ENCODE assay signal across 19 cellular contexts in the genomic region with DNA sequence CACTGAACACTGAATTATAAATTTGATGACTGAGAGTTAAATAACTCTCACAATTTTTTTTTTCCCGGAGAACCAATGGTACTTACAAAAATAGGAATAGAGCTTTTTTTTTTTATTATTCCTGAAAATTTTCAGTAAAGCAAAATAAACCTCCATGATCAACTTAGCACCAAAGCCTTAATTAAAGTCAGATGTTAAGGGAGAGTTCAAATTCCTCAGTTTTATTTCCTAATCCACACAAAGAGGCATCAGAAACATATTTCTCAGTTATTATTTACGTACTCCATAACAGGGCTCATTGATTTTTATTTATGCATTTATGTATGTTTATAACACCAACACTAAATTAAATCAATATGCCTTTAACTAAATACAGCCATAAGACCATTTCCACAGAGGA. TPM values are rescaled to one million over a fixed set of nuclear protein-coding genes. Genes with fewer than 3 reads are reported as not detected.
DNase-seq lines count a peak whose midpoint lies in the region; ATAC-seq, FAIRE-seq and TF ChIP-seq lines count a peak whose summit lies in the region.
"Had no signal": no experiment of that assay in that cellular context is flagged by ENCODE, and none has a peak within 500 bp of the region (broad histone marks: within the 10 kb centered on the region; RNA-seq: fewer than 3 reads in every experiment).

No MANE protein-coding gene starts in this region.

- CTCF ChIA-PET in SK-N-SH (lab: Yijun Ruan, JAX) = interaction anchor here (1.6 kb wide), 1 partner anchor 24 kb away, joined by 3 read pairs; no protein-coding TSS in a partner anchor

- FAIRE-seq in islet of Langerhans (lab: Jason Lieb, UNC) (peak; percentile 62), pancreas (lab: Jason Lieb, UNC) (no peak)
- FAIRE-seq: GM18507 had no signal

- H3K36me3 ChIP-seq in SK-N-SH (replicated peaks in 1 of 2; ENCODE audit: control insufficient read depth in 1 of 2, insufficient read depth in 2 of 2, low read length in 1 of 2) = peaks cover 0 to under 1% of the 10 kb centered on the region in 2 experiments
- no peaks in the 10 kb centered on the region for H3K36me3 ChIP-seq in H7 (replicated peaks; ENCODE audit: control insufficient read depth, insufficient read depth, low read length)
- no peaks in the 10 kb centered on the region for H3K36me3 ChIP-seq in pancreas
- H3K36me3 ChIP-seq: BLaER1 had no signal

- H3K79me2 ChIP-seq in SK-N-SH (ENCODE audit: insufficient read depth) = no peaks in the 10 kb centered on the region

- no peak for TF ChIP-seq EP300 in SK-N-SH (IDR thresholded peaks at IDR 0.05; ENCODE audit: borderline replicate concordance in 1 of 2, low read depth in 1 of 2, low read length in 1 of 2)

- TF ChIP-seq RAD21 in SK-N-SH (IDR thresholded peaks at IDR 0.05; ENCODE audit: low read length) = no peak

- H3K4me3 ChIP-seq in SK-N-SH (ENCODE audit: low read depth in 2 of 2, low read length in 1 of 2) = no peak overlapping the region
- H3K4me3 ChIP-seq in H7 (ENCODE audit: insufficient read depth, low read depth, low read length) = no peak overlapping the region
- no peak overlapping the region for H3K4me3 ChIP-seq in pancreas
- H3K4me3 ChIP-seq: BLaER1, GM23338 had no signal

- 58% methylated on average over 2 of the region's 2 CpGs for WGBS in SK-N-SH (ENCODE audit: low lambda C conversion rate)
- 50 to 57% methylated on average over 2 of the region's 2 CpGs for WGBS in pancreas, 2 donors

- H3K27me3 ChIP-seq in SK-N-SH (ENCODE audit: insufficient read depth) = no peaks in the 10 kb centered on the region
- H3K27me3 ChIP-seq in H7 (ENCODE audit: control insufficient read depth, insufficient read depth, low read length) = no peaks in the 10 kb centered on the region
- H3K27me3 ChIP-seq in pancreas = no peaks in the 10 kb centered on the region
- H3K27me3 ChIP-seq: BLaER1 had no signal

- no peaks in the 10 kb centered on the region for H3K9me2 ChIP-seq in SK-N-SH

- TF ChIP-seq CTCF in SK-N-SH (IDR thresholded peaks at IDR 0.05) (no peak), pancreas (IDR thresholded peaks at IDR 0.05) (no peak), GM13977 (IDR thresholded peaks at IDR 0.05; ENCODE audit: extremely low read depth, insufficient read depth, missing control alignments) (no peak)

- H4K20me1 ChIP-seq in SK-N-SH (ENCODE audit: insufficient read depth) = no peaks in the 10 kb centered on the region
- H4K20me1 ChIP-seq: BLaER1 had no signal

- intact Hi-C loops in pancreas (cut with DNase I) = no loop called here

- DNase-seq in SK-N-SH (no peak), fibroblast of gingiva (ENCODE audit: low read depth) (peak; percentile 69), H7 (no peak), pancreas (no peak), GM13977 (ENCODE audit: low spot score) (no peak), Kasumi-1 (lab: John Stamatoyannopoulos, UW) (no peak)
- DNase-seq: AML-193; Caco-2; CD8-positive, alpha-beta memory T cell; DND-41; GDM1; H9 had no signal

- H3K27ac ChIP-seq in SK-N-SH (ENCODE audit: low read depth in 2 of 2, low read length in 1 of 2) (no peak overlapping the region), pancreas (no peak overlapping the region)
- H3K27ac ChIP-seq: 22Rv1, BLaER1 had no signal

- no peak overlapping the region for H3K4me2 ChIP-seq in SK-N-SH
- H3K4me2 ChIP-seq: BLaER1, GM23338 had no signal

- no peak overlapping the region for H3K9ac ChIP-seq in SK-N-SH
- H3K9ac ChIP-seq: BLaER1 had no signal

- POLR2A ChIA-PET in SK-N-SH (lab: Yijun Ruan, JAX) = no interaction called here

- in situ Hi-C loops in GM13977 (cut with MboI; ENCODE audit: low pct_unique_long_range_greater_than_20kb, low sequenced_read_pairs, unreplicated experiment) = no loop called here

- H3K9me3 ChIP-seq in SK-N-SH = no peaks in the 10 kb centered on the region
- no peaks in the 10 kb centered on the region for H3K9me3 ChIP-seq in pancreas
- H3K9me3 ChIP-seq: BLaER1, Caco-2 had no signal

- H3K4me1 ChIP-seq in SK-N-SH (ENCODE audit: control insufficient read depth in 1 of 2, insufficient read depth in 2 of 2, low read depth in 1 of 2, low read length in 1 of 2) (peaks cover 0 to 3% of the 10 kb centered on the region in 2 experiments; a peak in 2 of 4 replicates), pancreas (no peaks in the 10 kb centered on the region)
- H3K4me1 ChIP-seq: BLaER1, Caco-2 had no signal

- no peaks in the 10 kb centered on the region for H3F3A ChIP-seq in SK-N-SH (replicated peaks; ENCODE audit: insufficient read depth)

- H2AFZ ChIP-seq in SK-N-SH (ENCODE audit: low read depth) = no peak overlapping the region
- H2AFZ ChIP-seq: GM23338 had no signal

- ATAC-seq in SK-N-SH treated with all-trans-retinoic acid at 6 μM for 48 hours = no peak
- no peak for ATAC-seq in pancreas
- ATAC-seq: GM23338 had no signal

TF ChIP-seq in SK-N-SH treated with all-trans-retinoic acid at 6 μM for 48 hours, 23 proteins besides CTCF, POLR2A, EP300 and RAD21:
- no peak for TF ChIP-seq SNAI2 (CRISPR knock-in tag; IDR thresholded peaks at IDR 0.05)
- TF ChIP-seq TCF4 (CRISPR knock-in tag; IDR thresholded peaks at IDR 0.05; ENCODE audit: borderline replicate concordance) = peak; percentile 25; the same call in 1 of the 2 replicates

TF ChIP-seq in SK-N-SH, 30 proteins besides CTCF, POLR2A, EP300 and RAD21:
- TF ChIP-seq POLR2AphosphoS5 (IDR thresholded peaks at IDR 0.05; ENCODE audit: low read depth, low read length) (no peak), FOSL2 (IDR thresholded peaks at IDR 0.05; ENCODE audit: borderline replicate concordance, low read depth) (no peak), RCOR1 (IDR thresholded peaks at IDR 0.05; ENCODE audit: low read length) (no peak), JUND (IDR thresholded peaks at IDR 0.05) (no peak), RFX5 (IDR thresholded peaks at IDR 0.05; ENCODE audit: low read length) (no peak), MXI1 (IDR thresholded peaks at IDR 0.05; ENCODE audit: low read depth, low read length) (no peak), SIN3A (IDR thresholded peaks at IDR 0.05; ENCODE audit: borderline replicate concordance, low read depth, low read length) (no peak)
- TF ChIP-seq, protein P1, sequence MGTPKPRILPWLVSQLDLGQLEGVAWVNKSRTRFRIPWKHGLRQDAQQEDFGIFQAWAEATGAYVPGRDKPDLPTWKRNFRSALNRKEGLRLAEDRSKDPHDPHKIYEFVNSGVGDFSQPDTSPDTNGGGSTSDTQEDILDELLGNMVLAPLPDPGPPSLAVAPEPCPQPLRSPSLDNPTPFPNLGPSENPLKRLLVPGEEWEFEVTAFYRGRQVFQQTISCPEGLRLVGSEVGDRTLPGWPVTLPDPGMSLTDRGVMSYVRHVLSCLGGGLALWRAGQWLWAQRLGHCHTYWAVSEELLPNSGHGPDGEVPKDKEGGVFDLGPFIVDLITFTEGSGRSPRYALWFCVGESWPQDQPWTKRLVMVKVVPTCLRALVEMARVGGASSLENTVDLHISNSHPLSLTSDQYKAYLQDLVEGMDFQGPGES (IDR thresholded peaks at IDR 0.05; ENCODE audit: low read depth, low read length) = no peak
- TF ChIP-seq, protein P2, sequence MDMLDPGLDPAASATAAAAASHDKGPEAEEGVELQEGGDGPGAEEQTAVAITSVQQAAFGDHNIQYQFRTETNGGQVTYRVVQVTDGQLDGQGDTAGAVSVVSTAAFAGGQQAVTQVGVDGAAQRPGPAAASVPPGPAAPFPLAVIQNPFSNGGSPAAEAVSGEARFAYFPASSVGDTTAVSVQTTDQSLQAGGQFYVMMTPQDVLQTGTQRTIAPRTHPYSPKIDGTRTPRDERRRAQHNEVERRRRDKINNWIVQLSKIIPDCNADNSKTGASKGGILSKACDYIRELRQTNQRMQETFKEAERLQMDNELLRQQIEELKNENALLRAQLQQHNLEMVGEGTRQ (IDR thresholded peaks at IDR 0.05; ENCODE audit: borderline replicate concordance, low read depth, low read length) = no peak

RNA-seq across cellular contexts. Expression of a gene that starts 55.5 kb away (rescaled TPM):
- polyA plus RNA-seq in SK-N-SH (2012; rRNA removed) (0.23 and 0.49 TPM in 2 replicates), pancreas (1 to 10 TPM in 1 of 2 donors, under 1 TPM in 1; 0.19 to 1.5 TPM)
- 0.95 and 1.4 TPM in 2 replicates for polyA plus RNA-seq in SK-N-SH (2012; cell fraction: cytosol; rRNA removed)
- polyA plus RNA-seq in SK-N-SH (2012; cell fraction: nucleus; rRNA removed) = 0.16 and 0.19 TPM in 2 replicates
- total RNA-seq in H7 (2014; rRNA removed; shearing (Covaris generic)) = 0.41 and 0.45 TPM in 2 replicates
- under 1 TPM in 5 of 6 donors, not detected in 1; 0.06 to 0.19 (median 0.09) TPM for total RNA-seq in pancreas
- total RNA-seq: A673; Caco-2; CD8-positive, alpha-beta memory T cell had no signal
- polyA plus RNA-seq: CD8-positive, alpha-beta memory T cell had no signal
